In genomic region chr17:30599424-30600061, GRCh38 we compare ENCODE assay signal across 8 cellular contexts.
DNase-seq lines count a peak whose midpoint lies in the region; ATAC-seq and TF ChIP-seq lines count a peak whose summit lies in the region.

No MANE protein-coding gene starts in this region.

- ATAC-seq in HG03139 (IDR thresholded peaks at IDR 0.05; ENCODE audit: unreplicated experiment) = no peak

- no peak for TF ChIP-seq CTCF in WI38 (IDR thresholded peaks at IDR 0.05; ENCODE audit: low read depth, low read length)

- H3K4me3 ChIP-seq in WI38 (ENCODE audit: low read depth, low read length) (peak overlapping the region; percentile 88), iPS-18c (ENCODE audit: insufficient read depth, low read depth, low read length) (peak overlapping the region; percentile 87), subcutaneous abdominal adipose tissue (ENCODE audit: low read depth in 1 of 5, low read length in 5 of 5) (peak overlapping the region; percentile 72 to 93 (median 90))

- H3K9me3 Mint-ChIP-seq in T-helper 2 cell treated with Interferon-gamma antibody and Interleukin-4, amounts not matched to agents 5 μg/mL and 100 μg/mL, for 36 hours = no peaks in the 10 kb centered on the region

- peaks cover 7% of the 10 kb centered on the region for H3K27me3 Mint-ChIP-seq in T-helper 2 cell treated with Interferon-gamma antibody and Interleukin-4, amounts not matched to agents 5 μg/mL and 100 μg/mL, for 36 hours (ENCODE audit: low read depth)

- H3K36me3 Mint-ChIP-seq in T-helper 2 cell treated with Interferon-gamma antibody and Interleukin-4, amounts not matched to agents 5 μg/mL and 100 μg/mL, for 36 hours (ENCODE audit: low read depth) = peaks cover 2% of the 10 kb centered on the region

- peak overlapping the region; percentile 92 for H3K27ac ChIP-seq in subcutaneous abdominal adipose tissue (ENCODE audit: low read depth, low read length)

- no peak for DNase-seq in T-helper 2 cell treated with Interferon-gamma antibody and Interleukin-4, amounts not matched to agents 5 μg/mL and 100 μg/mL, for 36 hours (ENCODE audit: low spot score)
- DNase-seq in T-helper 2 cell = no peak
- no peak for DNase-seq in GF-D8 (lab: John Stamatoyannopoulos, UW)
- DNase-seq in activated CD4-positive, alpha-beta T cell treated with anti-CD3 and anti-CD28 coated beads, Interleukin-2, amount 50 U/mL, for 1 hour = no peak

- no peaks in the 10 kb centered on the region for H3K9me3 ChIP-seq in iPS-18c (ENCODE audit: control insufficient read depth, insufficient read depth, low read length)
- no peaks in the 10 kb centered on the region for H3K9me3 ChIP-seq in subcutaneous abdominal adipose tissue (ENCODE audit: control insufficient read depth in 5 of 5, low read length in 5 of 5)

- no peak overlapping the region for H3K27ac Mint-ChIP-seq in T-helper 2 cell treated with Interferon-gamma antibody and Interleukin-4, amounts not matched to agents 5 μg/mL and 100 μg/mL, for 36 hours

- H3K4me1 Mint-ChIP-seq in T-helper 2 cell treated with Interferon-gamma antibody and Interleukin-4, amounts not matched to agents 5 μg/mL and 100 μg/mL, for 36 hours (ENCODE audit: low read depth) = peaks cover 20% of the 10 kb centered on the region

- no peaks in the 10 kb centered on the region for H3K36me3 ChIP-seq in subcutaneous abdominal adipose tissue (ENCODE audit: control insufficient read depth in 5 of 5, insufficient read depth in 5 of 5, low read length in 5 of 5)

- H3K4me3 Mint-ChIP-seq in T-helper 2 cell treated with Interferon-gamma antibody and Interleukin-4, amounts not matched to agents 5 μg/mL and 100 μg/mL, for 36 hours = peak overlapping the region; percentile 75

- H3K9ac ChIP-seq in subcutaneous abdominal adipose tissue (ENCODE audit: low read length in 5 of 5) = peak overlapping the region; percentile 0 to 92 (median 84)

- no peaks in the 10 kb centered on the region for H3K27me3 ChIP-seq in subcutaneous abdominal adipose tissue (ENCODE audit: control insufficient read depth in 5 of 5, insufficient read depth in 4 of 5, low read length in 5 of 5)

- peaks cover 2 to 18% (median 16%) of the 10 kb centered on the region in 5 donors for H3K4me1 ChIP-seq in subcutaneous abdominal adipose tissue (ENCODE audit: control insufficient read depth in 5 of 5, insufficient read depth in 5 of 5, low read length in 5 of 5)
